In genomic region chr10:116113721-116114501, GRCh38 we compare ENCODE assay signal across 19 cellular contexts.
DNase-seq lines count a peak whose midpoint lies in the region; ATAC-seq, FAIRE-seq and TF ChIP-seq lines count a peak whose summit lies in the region.
"Had no signal": no experiment of that assay in that cellular context is flagged by ENCODE, and none has a peak within 500 bp of the region (broad histone marks: within the 10 kb centered on the region; RNA-seq: fewer than 3 reads in every experiment).

No MANE protein-coding gene starts in this region.

- H3K27me3 Mint-ChIP-seq in astrocyte (ENCODE audit: low read depth, unreplicated experiment): peaks cover 17% of the 10 kb centered on the region
- H3K27me3 Mint-ChIP-seq: activated T-cell treated with anti-CD3 and anti-CD28 coated beads, Interleukin-2, amount 50 U/mL, for 24 hours; effector memory CD8-positive, alpha-beta T cell had no signal

- H2AFZ ChIP-seq in astrocyte (ENCODE audit: low read depth, low read length) (peak overlapping the region; percentile 57), mesenchymal stem cell (ENCODE audit: low read depth, low read length) (no peak overlapping the region)

- H3K4me1 ChIP-seq in astrocyte (ENCODE audit: insufficient read depth, low read length): peaks cover 25% of the 10 kb centered on the region
- H3K4me1 ChIP-seq in mesenchymal stem cell (ENCODE audit: control insufficient read depth, insufficient read depth, low read depth, low read length): peaks cover 17% of the 10 kb centered on the region
- H3K4me1 ChIP-seq: testis had no signal

- no peak overlapping the region for H3K27ac Mint-ChIP-seq in astrocyte (ENCODE audit: unreplicated experiment)
- H3K27ac Mint-ChIP-seq: activated T-cell treated with anti-CD3 and anti-CD28 coated beads, Interleukin-2, amount 50 U/mL, for 24 hours; effector memory CD8-positive, alpha-beta T cell; naive thymus-derived CD8-positive, alpha-beta T cell had no signal

- H2AK5ac ChIP-seq in mesenchymal stem cell (ENCODE audit: low read length, severe bottlenecking): peak overlapping the region; percentile 23

- H3K79me2 ChIP-seq in astrocyte (ENCODE audit: insufficient read depth, low read length): no peaks in the 10 kb centered on the region

- no peaks in the 10 kb centered on the region for H3K36me3 ChIP-seq in astrocyte (ENCODE audit: insufficient read depth, low read length)
- H3K36me3 ChIP-seq in mesenchymal stem cell (ENCODE audit: control insufficient read depth in 1 of 2, insufficient read depth in 2 of 2, low read depth in 1 of 2, low read length in 2 of 2): peaks cover 0 to 41% of the 10 kb centered on the region in 2 experiments

- H3K27ac ChIP-seq in astrocyte (ENCODE audit: low read depth, low read length): peak overlapping the region; percentile 83
- peak overlapping the region; percentile 15 for H3K27ac ChIP-seq in mesenchymal stem cell (ENCODE audit: low read length, poor library complexity, severe bottlenecking)
- H3K27ac ChIP-seq: testis had no signal

- no peak overlapping the region for H4K8ac ChIP-seq in mesenchymal stem cell (ENCODE audit: low read length)

- no peak overlapping the region for H3K23ac ChIP-seq in mesenchymal stem cell (ENCODE audit: low read length in 2 of 2)

- no peak overlapping the region for H2BK5ac ChIP-seq in mesenchymal stem cell (ENCODE audit: low read depth, low read length, poor library complexity, severe bottlenecking)

- H3K4me3 Mint-ChIP-seq in astrocyte (ENCODE audit: unreplicated experiment): no peak overlapping the region
- H3K4me3 Mint-ChIP-seq: activated T-cell treated with anti-CD3 and anti-CD28 coated beads, Interleukin-2, amount 50 U/mL, for 24 hours; effector memory CD8-positive, alpha-beta T cell; naive thymus-derived CD8-positive, alpha-beta T cell had no signal

- DNase-seq in 8988T (peak; percentile 39), HCEC 1CT (peak; percentile 74), astrocyte (ENCODE audit: low read depth) (peak; percentile 94), mesenchymal stem cell (peak; percentile 34)
- no peak for DNase-seq in activated naive CD4-positive, alpha-beta T cell treated with anti-CD3 and anti-CD28 coated beads, Interleukin-2, amount 50 U/mL, for 16 hours
- DNase-seq: activated CD4-positive, CD25-positive, alpha-beta regulatory T cell treated with anti-CD3 and anti-CD28 coated beads, Interleukin-2, amount 50 U/mL, for 72 hours; activated T-cell treated with anti-CD3 and anti-CD28 coated beads, Interleukin-2, amount 50 U/mL, for 24 hours; DMS 273 treated with DMSO at 0.1 percent for 48 hours; effector memory CD8-positive, alpha-beta T cell; glutamatergic neuron; left colon; naive thymus-derived CD8-positive, alpha-beta T cell; NCI-H2171; SW 1271; testis had no signal

- WGBS in mesenchymal stem cell: 90% methylated on average over 13 of the region's 16 CpGs

- no peak overlapping the region for H3K18ac ChIP-seq in mesenchymal stem cell (ENCODE audit: low read depth in 1 of 2, low read length in 2 of 2)

- H3K79me1 ChIP-seq in mesenchymal stem cell (replicated peaks; ENCODE audit: low read length, poor library complexity, severe bottlenecking): peaks cover 35% of the 10 kb centered on the region

- no peak overlapping the region for H3K4ac ChIP-seq in mesenchymal stem cell (ENCODE audit: low read depth in 1 of 2, low read length in 2 of 2)

- no peaks in the 10 kb centered on the region for H4K20me1 ChIP-seq in astrocyte (ENCODE audit: insufficient read depth, low read length)

- no peak overlapping the region for H4K91ac ChIP-seq in mesenchymal stem cell (ENCODE audit: low read length)

- no peak for TF ChIP-seq CTCF in astrocyte (IDR thresholded peaks at IDR 0.05; ENCODE audit: insufficient read depth, low read depth, low read length)

- peaks cover 4% of the 10 kb centered on the region for H3K36me3 Mint-ChIP-seq in astrocyte (ENCODE audit: low read depth, unreplicated experiment)
- H3K36me3 Mint-ChIP-seq: naive thymus-derived CD8-positive, alpha-beta T cell had no signal

- peak overlapping the region; percentile 49 for H3K9ac ChIP-seq in astrocyte (ENCODE audit: low read length)
- H3K9ac ChIP-seq in mesenchymal stem cell (ENCODE audit: low read length): no peak overlapping the region

- H3K14ac ChIP-seq in mesenchymal stem cell (ENCODE audit: low read length in 2 of 2): no peak overlapping the region

- no peaks in the 10 kb centered on the region for H3K9me3 ChIP-seq in astrocyte (ENCODE audit: insufficient read depth, low read depth, low read length)
- H3K9me3 ChIP-seq in mesenchymal stem cell (ENCODE audit: control insufficient read depth, low read length): no peaks in the 10 kb centered on the region
- H3K9me3 ChIP-seq: testis had no signal

- ATAC-seq in GM19324 (IDR thresholded peaks at IDR 0.05; ENCODE audit: low FRiP score, unreplicated experiment) (no peak), HG02759 (IDR thresholded peaks at IDR 0.05; ENCODE audit: unreplicated experiment) (no peak), GM19455 (IDR thresholded peaks at IDR 0.05; ENCODE audit: unreplicated experiment) (no peak)
- ATAC-seq: effector memory CD8-positive, alpha-beta T cell; left colon; naive thymus-derived CD8-positive, alpha-beta T cell had no signal

- no peak overlapping the region for H2BK15ac ChIP-seq in mesenchymal stem cell (ENCODE audit: low read depth, poor library complexity, severe bottlenecking)

- H2BK12ac ChIP-seq in mesenchymal stem cell (ENCODE audit: low read length in 2 of 2): no peak overlapping the region

- no peak overlapping the region for H3K4me3 ChIP-seq in astrocyte (ENCODE audit: insufficient read depth, low read depth, low read length)
- no peak overlapping the region for H3K4me3 ChIP-seq in mesenchymal stem cell (ENCODE audit: insufficient read depth in 1 of 2, low read depth in 1 of 2, low read length in 2 of 2)
- H3K4me3 ChIP-seq: testis had no signal

- H3K4me2 ChIP-seq in astrocyte (ENCODE audit: low read length) (peak overlapping the region; percentile 73), mesenchymal stem cell (ENCODE audit: low read length, poor library complexity, severe bottlenecking) (no peak overlapping the region)

- no peak for FAIRE-seq in astrocyte (lab: Jason Lieb, UNC)
- FAIRE-seq: A204.1 had no signal

- H3K9me3 Mint-ChIP-seq in astrocyte (ENCODE audit: unreplicated experiment): no peaks in the 10 kb centered on the region

- H3K27me3 ChIP-seq in astrocyte (ENCODE audit: insufficient read depth, low read length): no peaks in the 10 kb centered on the region
- H3K27me3 ChIP-seq in mesenchymal stem cell (ENCODE audit: control insufficient read depth in 1 of 2, insufficient read depth in 1 of 2, low read length in 2 of 2): no peaks in the 10 kb centered on the region
- H3K27me3 ChIP-seq: testis had no signal

- H3K4me1 Mint-ChIP-seq in astrocyte (ENCODE audit: low read depth, unreplicated experiment): peaks cover 8% of the 10 kb centered on the region
- H3K4me1 Mint-ChIP-seq: naive thymus-derived CD8-positive, alpha-beta T cell had no signal

- no peak overlapping the region for H2BK120ac ChIP-seq in mesenchymal stem cell (ENCODE audit: low read depth, low read length)
